1 cellular context compared by ENCODE assay signal in the genomic region with DNA sequence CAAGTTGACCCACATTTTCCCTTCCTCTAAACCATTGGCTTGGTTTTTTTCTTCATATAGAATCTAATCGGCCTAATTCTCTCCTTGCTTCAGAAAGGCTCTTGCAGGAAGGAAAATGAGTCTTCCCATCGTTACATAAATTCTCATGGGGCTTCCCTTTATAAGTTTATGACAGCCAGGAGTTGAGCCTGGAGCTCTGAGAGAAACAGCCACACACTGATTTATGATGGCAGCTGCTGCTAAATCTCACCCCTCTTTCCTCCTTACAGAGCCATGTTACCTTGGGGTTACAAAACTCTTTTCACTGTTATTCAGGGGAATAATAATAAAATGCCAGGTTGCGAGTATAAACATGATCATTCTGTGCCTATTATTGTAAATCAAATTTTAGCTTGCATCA.
TF ChIP-seq lines count a peak whose summit lies in the region.

No MANE protein-coding gene starts in this region.

TF ChIP-seq in neural cell, 6 proteins besides CTCF, POLR2A, EP300 and RAD21 (continued from another document):
- TF ChIP-seq, protein P1, sequence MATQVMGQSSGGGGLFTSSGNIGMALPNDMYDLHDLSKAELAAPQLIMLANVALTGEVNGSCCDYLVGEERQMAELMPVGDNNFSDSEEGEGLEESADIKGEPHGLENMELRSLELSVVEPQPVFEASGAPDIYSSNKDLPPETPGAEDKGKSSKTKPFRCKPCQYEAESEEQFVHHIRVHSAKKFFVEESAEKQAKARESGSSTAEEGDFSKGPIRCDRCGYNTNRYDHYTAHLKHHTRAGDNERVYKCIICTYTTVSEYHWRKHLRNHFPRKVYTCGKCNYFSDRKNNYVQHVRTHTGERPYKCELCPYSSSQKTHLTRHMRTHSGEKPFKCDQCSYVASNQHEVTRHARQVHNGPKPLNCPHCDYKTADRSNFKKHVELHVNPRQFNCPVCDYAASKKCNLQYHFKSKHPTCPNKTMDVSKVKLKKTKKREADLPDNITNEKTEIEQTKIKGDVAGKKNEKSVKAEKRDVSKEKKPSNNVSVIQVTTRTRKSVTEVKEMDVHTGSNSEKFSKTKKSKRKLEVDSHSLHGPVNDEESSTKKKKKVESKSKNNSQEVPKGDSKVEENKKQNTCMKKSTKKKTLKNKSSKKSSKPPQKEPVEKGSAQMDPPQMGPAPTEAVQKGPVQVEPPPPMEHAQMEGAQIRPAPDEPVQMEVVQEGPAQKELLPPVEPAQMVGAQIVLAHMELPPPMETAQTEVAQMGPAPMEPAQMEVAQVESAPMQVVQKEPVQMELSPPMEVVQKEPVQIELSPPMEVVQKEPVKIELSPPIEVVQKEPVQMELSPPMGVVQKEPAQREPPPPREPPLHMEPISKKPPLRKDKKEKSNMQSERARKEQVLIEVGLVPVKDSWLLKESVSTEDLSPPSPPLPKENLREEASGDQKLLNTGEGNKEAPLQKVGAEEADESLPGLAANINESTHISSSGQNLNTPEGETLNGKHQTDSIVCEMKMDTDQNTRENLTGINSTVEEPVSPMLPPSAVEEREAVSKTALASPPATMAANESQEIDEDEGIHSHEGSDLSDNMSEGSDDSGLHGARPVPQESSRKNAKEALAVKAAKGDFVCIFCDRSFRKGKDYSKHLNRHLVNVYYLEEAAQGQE (IDR thresholded peaks at IDR 0.05; ENCODE audit: borderline replicate concordance) = no peak
- no peak for TF ChIP-seq SMC3 (conservative IDR thresholded peaks at IDR 0.05; ENCODE audit: poor library complexity)
- no peak for TF ChIP-seq EZH2 (IDR thresholded peaks at IDR 0.05; ENCODE audit: borderline replicate concordance, insufficient read depth, low read length, poor library complexity, severe bottlenecking)
